Comparison of ENCODE assay signal across 8 cellular contexts in the genomic region with DNA sequence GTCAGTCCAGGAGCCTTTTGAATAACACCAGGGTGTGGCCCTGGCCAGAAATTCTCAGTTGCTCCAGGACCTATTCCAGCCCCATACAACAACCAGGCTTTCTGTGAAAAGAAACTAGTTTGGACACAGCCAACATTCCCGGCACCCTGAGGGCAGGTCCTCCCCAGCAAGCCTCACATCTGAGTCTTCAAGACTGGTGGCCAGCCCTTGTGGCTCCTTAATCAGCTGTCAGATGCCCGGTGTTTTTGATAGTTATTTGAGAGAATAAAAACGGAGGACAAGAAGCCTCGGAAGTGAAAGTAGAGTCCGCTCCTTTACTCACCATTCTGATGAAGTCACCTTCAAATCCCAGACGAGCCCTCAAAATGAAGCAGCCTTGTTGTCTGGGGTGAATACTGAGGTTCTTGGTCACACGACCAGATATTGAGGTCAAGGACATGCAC. TPM values are rescaled to one million over a fixed set of nuclear protein-coding genes. Genes with fewer than 3 reads are reported as not detected.
DNase-seq lines count a peak whose midpoint lies in the region; ATAC-seq lines count a peak whose summit lies in the region.

No MANE protein-coding gene starts in this region.

- H3K4me1 ChIP-seq in BLaER1 (peaks cover 24% of the 10 kb centered on the region), muscle layer of colon (ENCODE audit: insufficient read depth, low read length) (peaks cover 27% of the 10 kb centered on the region)

- ATAC-seq in HG03159 (IDR thresholded peaks at IDR 0.05; ENCODE audit: unreplicated experiment): peak; percentile 7
- ATAC-seq in T-helper 17 cell: no peak
- no peak for ATAC-seq in HG03139 (IDR thresholded peaks at IDR 0.05; ENCODE audit: unreplicated experiment)
- no peak for ATAC-seq in GM18868 (IDR thresholded peaks at IDR 0.05; ENCODE audit: unreplicated experiment)

- H3K9ac ChIP-seq in BLaER1: no peak overlapping the region; the same call in 1 of the 2 replicates
- H3K9ac ChIP-seq in muscle layer of colon (ENCODE audit: low read length): peak overlapping the region; percentile 37

- H3K4me3 Mint-ChIP-seq in T-helper 17 cell: no peak overlapping the region

- peak overlapping the region; percentile 65 for H3K4me2 ChIP-seq in BLaER1

- H4K20me1 ChIP-seq in BLaER1: no peaks in the 10 kb centered on the region

- no peaks in the 10 kb centered on the region for H3K9me3 ChIP-seq in BLaER1
- H3K9me3 ChIP-seq in muscle layer of colon (ENCODE audit: low read length): no peaks in the 10 kb centered on the region
- no peaks in the 10 kb centered on the region for H3K9me3 ChIP-seq in T-helper 17 cell (ENCODE audit: control insufficient read depth, low read length, poor library complexity, severe bottlenecking)

- peak overlapping the region; percentile 8; the same call in 1 of the 2 replicates for H3K27ac ChIP-seq in BLaER1
- peak overlapping the region; percentile 61 for H3K27ac ChIP-seq in muscle layer of colon (ENCODE audit: low read depth, low read length)

- DNase-seq in cerebellar cortex (ENCODE audit: low spot score): peak; percentile 39
- DNase-seq in T-helper 17 cell: no peak
- DNase-seq in activated T-cell treated with anti-CD3 and anti-CD28 coated beads for 4 hours: no peak

- no peaks in the 10 kb centered on the region for H3K36me3 Mint-ChIP-seq in T-helper 17 cell (ENCODE audit: low read depth)

- H3K4me1 Mint-ChIP-seq in T-helper 17 cell: peaks cover 23% of the 10 kb centered on the region

- H3K27me3 ChIP-seq in BLaER1 (no peaks in the 10 kb centered on the region), muscle layer of colon (ENCODE audit: control insufficient read depth in 1 of 2, insufficient read depth in 2 of 2, low read length in 2 of 2) (no peaks in the 10 kb centered on the region)

- H3K27ac Mint-ChIP-seq in T-helper 17 cell: no peak overlapping the region

- H3K27me3 Mint-ChIP-seq in T-helper 17 cell: no peaks in the 10 kb centered on the region

- H3K36me3 ChIP-seq in BLaER1 (no peaks in the 10 kb centered on the region; the same call in 1 of the 2 replicates), muscle layer of colon (ENCODE audit: insufficient read depth, low read length) (no peaks in the 10 kb centered on the region)

- H3K4me3 ChIP-seq in BLaER1 (no peak overlapping the region), muscle layer of colon (ENCODE audit: low read depth in 1 of 2, low read length in 2 of 2) (peak overlapping the region; percentile 6 to 51)

RNA-seq across cellular contexts. Expression of a gene that starts 31.0 kb away (rescaled TPM):
- 10 to 100 TPM; 25.1 to 26.0 TPM for total RNA-seq in T-helper 17 cell

RNA-seq across cellular contexts. Expression of a gene that starts 56.6 kb away (rescaled TPM):
- 10 to 100 TPM; 11.4 to 13.4 TPM for total RNA-seq in T-helper 17 cell
